ENCODE assay signal across 8 cellular contexts in genomic region chr3:30644615-30645014, GRCh38. TPM values are rescaled to one million over a fixed set of nuclear protein-coding genes. Genes with fewer than 3 reads are reported as not detected.
DNase-seq lines count a peak whose midpoint lies in the region; ATAC-seq and TF ChIP-seq lines count a peak whose summit lies in the region.

No MANE protein-coding gene starts in this region.

- H3K9me2 ChIP-seq in OCI-LY1 (ENCODE audit: low read depth, low read length) = no peaks in the 10 kb centered on the region

- peaks cover 4% of the 10 kb centered on the region for H3F3A ChIP-seq in OCI-LY1 (ENCODE audit: insufficient read depth, low read length)

- H3K4me1 ChIP-seq in OCI-LY1 (ENCODE audit: insufficient read depth, low read length, severe bottlenecking) (peaks cover 97% of the 10 kb centered on the region), mucosa of rectum (ENCODE audit: control insufficient read depth in 2 of 2, insufficient read depth in 2 of 2, low read length in 2 of 2) (peaks cover 19 to 30% of the 10 kb centered on the region in 2 donors)

- no peak overlapping the region for H3K4me3 ChIP-seq in OCI-LY1 (ENCODE audit: low read depth, low read length, poor library complexity, severe bottlenecking)
- no peak overlapping the region for H3K4me3 ChIP-seq in brain microvascular endothelial cell (ENCODE audit: low read depth, low read length)
- no peak overlapping the region for H3K4me3 ChIP-seq in mucosa of rectum (ENCODE audit: low read length in 2 of 2)

- intact Hi-C loops in posterior vena cava (cut with DNase I) = no loop called here

- H3K27ac ChIP-seq in OCI-LY1 (ENCODE audit: low read depth, low read length, poor library complexity, severe bottlenecking) (peak overlapping the region; percentile 85), brain microvascular endothelial cell (peak overlapping the region; percentile 59), mucosa of rectum (ENCODE audit: low read depth in 2 of 2, low read length in 2 of 2) (peak overlapping the region; percentile 60 to 73)

- H3K9ac ChIP-seq in OCI-LY1 (ENCODE audit: low read length) (no peak overlapping the region), mucosa of rectum (ENCODE audit: low read depth in 1 of 2, low read length in 2 of 2) (no peak overlapping the region)

- peaks cover 27% of the 10 kb centered on the region for H3K79me2 ChIP-seq in OCI-LY1 (ENCODE audit: insufficient read depth, low read length)

- H3K9me3 ChIP-seq in OCI-LY1 (ENCODE audit: low read length) = no peaks in the 10 kb centered on the region
- H3K9me3 ChIP-seq in mucosa of rectum (ENCODE audit: control insufficient read depth in 2 of 2, low read length in 2 of 2) = no peaks in the 10 kb centered on the region

- peak; percentile 89 for DNase-seq in brain microvascular endothelial cell
- no peak for DNase-seq in posterior vena cava (ENCODE audit: low spot score)
- DNase-seq in NCI-H1092 (lab: John Stamatoyannopoulos, UW) = no peak
- DNase-seq in Ammon's horn (ENCODE audit: low spot score) = no peak

- H3K27me3 ChIP-seq in OCI-LY1 (ENCODE audit: insufficient read depth, low read length) = no peaks in the 10 kb centered on the region
- H3K27me3 ChIP-seq in brain microvascular endothelial cell (replicated peaks) = no peaks in the 10 kb centered on the region
- H3K27me3 ChIP-seq in mucosa of rectum (ENCODE audit: control insufficient read depth in 2 of 2, insufficient read depth in 2 of 2, low read length in 2 of 2) = no peaks in the 10 kb centered on the region

- H2AFZ ChIP-seq in OCI-LY1 (ENCODE audit: low read length) = no peak overlapping the region

- no peaks in the 10 kb centered on the region for H4K20me1 ChIP-seq in OCI-LY1 (ENCODE audit: insufficient read depth, low read length)

- H3K36me3 ChIP-seq in OCI-LY1 (ENCODE audit: insufficient read depth, low read length) = peaks cover 27% of the 10 kb centered on the region
- peaks cover 43% of the 10 kb centered on the region for H3K36me3 ChIP-seq in brain microvascular endothelial cell (replicated peaks)
- peaks cover 20 to 27% of the 10 kb centered on the region in 2 donors for H3K36me3 ChIP-seq in mucosa of rectum (ENCODE audit: control insufficient read depth in 2 of 2, insufficient read depth in 2 of 2, low read length in 2 of 2)

- H3K4me2 ChIP-seq in OCI-LY1 (ENCODE audit: low read length) = peak overlapping the region; percentile 22

- in situ Hi-C loops in brain microvascular endothelial cell (cut with HindIII; ENCODE audit: low pct_ligation_motif_present, low sequenced_read_pairs) = no loop called here

- peak; percentile 54 for ATAC-seq in GM18508 (IDR thresholded peaks at IDR 0.05; ENCODE audit: insufficient read depth, unreplicated experiment)
- peak; percentile 55 for ATAC-seq in HG02759 (IDR thresholded peaks at IDR 0.05; ENCODE audit: unreplicated experiment)

- TF ChIP-seq CTCF in OCI-LY1 (IDR thresholded peaks at IDR 0.05; ENCODE audit: low read length) = no peak
- TF ChIP-seq CTCF in brain microvascular endothelial cell (IDR thresholded peaks at IDR 0.05; ENCODE audit: low read depth, low read length, missing control alignments) = no peak

RNA-seq across cellular contexts. Expression of gene TGFBR2, which starts 38.2 kb away (rescaled TPM):
- total RNA-seq in posterior vena cava = 100 to 1,000 TPM; 243 to 291 TPM
